ENCODE assay signal across 23 cellular contexts in the genomic region with DNA sequence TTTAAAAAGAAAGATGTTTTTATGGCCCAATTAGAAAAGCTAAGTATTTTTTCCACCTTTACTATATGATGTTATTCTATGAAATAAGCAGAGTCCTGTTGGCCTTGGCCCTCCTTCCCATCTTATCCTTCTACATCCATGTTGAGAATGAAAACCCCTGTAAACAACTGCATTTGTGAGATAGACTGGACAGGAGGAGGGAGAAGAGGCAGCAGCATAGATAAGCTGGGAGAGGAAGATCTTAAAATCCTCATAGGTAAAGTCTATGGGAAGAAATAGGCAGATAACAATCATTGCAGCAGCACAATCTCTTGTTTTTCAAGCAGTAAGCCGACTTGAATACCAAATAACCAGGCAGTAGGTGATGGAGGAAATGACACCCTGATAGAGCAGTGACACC.
DNase-seq lines count a peak whose midpoint lies in the region; TF ChIP-seq lines count a peak whose summit lies in the region.
"Had no signal": no experiment of that assay in that cellular context is flagged by ENCODE, and none has a peak within 500 bp of the region (broad histone marks: within the 10 kb centered on the region; RNA-seq: fewer than 3 reads in every experiment).

No MANE protein-coding gene starts in this region.

- DNase-seq in Caco-2 (no peak), SJSA1 (ENCODE audit: low read depth in 1 of 2, low spot score in 2 of 2) (no peak), mesenchymal stem cell (no peak), NOMO-1 treated with DMSO at 0.1 percent for 48 hours (lab: John Stamatoyannopoulos, UW; ENCODE audit: unreplicated experiment) (no peak), BE2C (no peak)
- DNase-seq: AML-193; C1 segment of cervical spinal cord; CD4-positive, alpha-beta memory T cell; CD4-positive, CD25-positive, alpha-beta regulatory T cell; CD8-positive, alpha-beta memory T cell; DMS 273 treated with DMSO at 0.1 percent for 48 hours; DMS153; DMS53; DMS79; DND-41; EL; GDM1 had no signal

- H2BK120ac ChIP-seq in mesenchymal stem cell (ENCODE audit: low read depth, low read length) = no peak overlapping the region

- no peak overlapping the region for H3K4me3 Mint-ChIP-seq in Caco-2 (ENCODE audit: unreplicated experiment)
- H3K4me3 Mint-ChIP-seq: B cell; CD14-positive monocyte; CD4-positive, alpha-beta memory T cell; CD4-positive, CD25-positive, alpha-beta regulatory T cell; CD8-positive, alpha-beta memory T cell had no signal

- 89% methylated on average over 1 of the region's 1 CpG for WGBS in mesenchymal stem cell

- H2BK12ac ChIP-seq in mesenchymal stem cell (ENCODE audit: low read length in 2 of 2) = no peak overlapping the region

- intact Hi-C loops in Caco-2 (cut with micrococcal nuclease; ENCODE audit: unreplicated experiment) = no loop called here

- no peak overlapping the region for H4K91ac ChIP-seq in mesenchymal stem cell (ENCODE audit: low read length)

- BruUV-seq in Caco-2 (replicated peaks; lab: Mats Ljungman, UMichigan) = no TSS peak

- no peak overlapping the region for H4K8ac ChIP-seq in mesenchymal stem cell (ENCODE audit: low read length)

- H3K27ac ChIP-seq in SJSA1 = peak overlapping the region; percentile 88
- H3K27ac ChIP-seq in mesenchymal stem cell (ENCODE audit: low read length, poor library complexity, severe bottlenecking) = no peak overlapping the region
- H3K27ac ChIP-seq: 22Rv1, A549, BLaER1 had no signal

- peak overlapping the region; percentile 84 for H2AK5ac ChIP-seq in mesenchymal stem cell (ENCODE audit: low read length, severe bottlenecking)

- no peak overlapping the region for H3K18ac ChIP-seq in mesenchymal stem cell (ENCODE audit: low read depth in 1 of 2, low read length in 2 of 2)

- H3K79me1 ChIP-seq in mesenchymal stem cell (replicated peaks; ENCODE audit: low read length, poor library complexity, severe bottlenecking) = no peaks in the 10 kb centered on the region

- peaks cover 9% of the 10 kb centered on the region for H3K36me3 Mint-ChIP-seq in Caco-2 (ENCODE audit: insufficient read depth, unreplicated experiment)
- H3K36me3 Mint-ChIP-seq: CD14-positive monocyte; CD4-positive, alpha-beta memory T cell; CD4-positive, CD25-positive, alpha-beta regulatory T cell; CD8-positive, alpha-beta memory T cell had no signal

- H3K4me1 Mint-ChIP-seq in Caco-2 (ENCODE audit: low read depth, unreplicated experiment) = peaks cover 35% of the 10 kb centered on the region
- H3K4me1 Mint-ChIP-seq: B cell; CD14-positive monocyte; CD4-positive, CD25-positive, alpha-beta regulatory T cell; CD8-positive, alpha-beta memory T cell had no signal

- H3K27me3 ChIP-seq in Caco-2 (replicated peaks; ENCODE audit: control insufficient read depth, insufficient read depth, low read length) = no peaks in the 10 kb centered on the region
- no peaks in the 10 kb centered on the region for H3K27me3 ChIP-seq in SJSA1 (replicated peaks)
- H3K27me3 ChIP-seq in mesenchymal stem cell (ENCODE audit: control insufficient read depth in 1 of 2, insufficient read depth in 1 of 2, low read length in 2 of 2) = no peaks in the 10 kb centered on the region
- H3K27me3 ChIP-seq in BE2C = no peaks in the 10 kb centered on the region
- H3K27me3 ChIP-seq: BLaER1 had no signal

- CTCF ChIA-PET in Caco-2 (lab: Charles Lee) = no interaction called here

- no peak overlapping the region for H2AFZ ChIP-seq in mesenchymal stem cell (ENCODE audit: low read depth, low read length)

- H3K9ac ChIP-seq in mesenchymal stem cell (ENCODE audit: low read length) = no peak overlapping the region
- H3K9ac ChIP-seq: BLaER1 had no signal

- no peak overlapping the region for H2BK15ac ChIP-seq in mesenchymal stem cell (ENCODE audit: low read depth, poor library complexity, severe bottlenecking)

- no peaks in the 10 kb centered on the region; the same call in 1 of the 2 replicates for H3K36me3 ChIP-seq in Caco-2 (ENCODE audit: control insufficient read depth, insufficient read depth, low read length)
- no peaks in the 10 kb centered on the region for H3K36me3 ChIP-seq in SJSA1
- H3K36me3 ChIP-seq in mesenchymal stem cell (ENCODE audit: control insufficient read depth in 1 of 2, insufficient read depth in 2 of 2, low read depth in 1 of 2, low read length in 2 of 2) = no peaks in the 10 kb centered on the region
- H3K36me3 ChIP-seq in BE2C = no peaks in the 10 kb centered on the region
- H3K36me3 ChIP-seq: BLaER1 had no signal

- H3K4ac ChIP-seq in mesenchymal stem cell (ENCODE audit: low read depth in 1 of 2, low read length in 2 of 2) = no peak overlapping the region

- no peak overlapping the region for H3K14ac ChIP-seq in mesenchymal stem cell (ENCODE audit: low read length in 2 of 2)

- POLR2A ChIA-PET in Caco-2 (lab: Charles Lee) = no interaction called here

- H2BK5ac ChIP-seq in mesenchymal stem cell (ENCODE audit: low read depth, low read length, poor library complexity, severe bottlenecking) = no peak overlapping the region

- no peak overlapping the region for H3K23ac ChIP-seq in mesenchymal stem cell (ENCODE audit: low read length in 2 of 2)

- peaks cover 19% of the 10 kb centered on the region for H3K9me3 Mint-ChIP-seq in Caco-2 (ENCODE audit: unreplicated experiment)
- H3K9me3 Mint-ChIP-seq: CD4-positive, alpha-beta memory T cell; CD4-positive, CD25-positive, alpha-beta regulatory T cell; CD8-positive, alpha-beta memory T cell had no signal

- no peak overlapping the region for H3K4me2 ChIP-seq in mesenchymal stem cell (ENCODE audit: low read length, poor library complexity, severe bottlenecking)
- H3K4me2 ChIP-seq: A549, BLaER1 had no signal

- H3K27ac Mint-ChIP-seq in Caco-2 (ENCODE audit: unreplicated experiment) = peak overlapping the region; percentile 80
- H3K27ac Mint-ChIP-seq: B cell; CD14-positive monocyte; CD4-positive, alpha-beta memory T cell; CD4-positive, CD25-positive, alpha-beta regulatory T cell; CD8-positive, alpha-beta memory T cell had no signal

- no peaks in the 10 kb centered on the region for H3K27me3 Mint-ChIP-seq in Caco-2 (ENCODE audit: insufficient read depth, unreplicated experiment)

- H3K4me3 ChIP-seq in Caco-2 (ENCODE audit: low read depth, low read length) (no peak overlapping the region), SJSA1 (no peak overlapping the region), mesenchymal stem cell (ENCODE audit: insufficient read depth in 1 of 2, low read depth in 1 of 2, low read length in 2 of 2) (no peak overlapping the region), BE2C (ENCODE audit: low read depth, low read length) (no peak overlapping the region)
- H3K4me3 ChIP-seq: A549, BLaER1, GM12878 had no signal

- no peak for TF ChIP-seq CTCF in Caco-2 (IDR thresholded peaks at IDR 0.05; ENCODE audit: insufficient read depth in 1 of 2, low read depth in 1 of 2, low read length in 1 of 2, severe bottlenecking in 1 of 2, unreplicated experiment in 1 of 2)
- no peak for TF ChIP-seq CTCF in BE2C (IDR thresholded peaks at IDR 0.05; ENCODE audit: low read depth, low read length)

- peaks cover 10% of the 10 kb centered on the region for H3K9me3 ChIP-seq in Caco-2
- no peaks in the 10 kb centered on the region; the same call in 1 of the 2 replicates for H3K9me3 ChIP-seq in SJSA1 (replicated peaks)
- no peaks in the 10 kb centered on the region for H3K9me3 ChIP-seq in mesenchymal stem cell (ENCODE audit: control insufficient read depth, low read length)
- no peaks in the 10 kb centered on the region for H3K9me3 ChIP-seq in BE2C
- H3K9me3 ChIP-seq: BLaER1 had no signal

- H3K4me1 ChIP-seq in Caco-2 (peaks cover 34% of the 10 kb centered on the region), SJSA1 (replicated peaks) (peaks cover 21% of the 10 kb centered on the region), mesenchymal stem cell (ENCODE audit: control insufficient read depth, insufficient read depth, low read depth, low read length) (no peaks in the 10 kb centered on the region), BE2C (no peaks in the 10 kb centered on the region)
- H3K4me1 ChIP-seq: BLaER1 had no signal
